9 cellular contexts compared by ENCODE assay signal in genomic region chr1:45913183-45913924, GRCh38.
DNase-seq lines count a peak whose midpoint lies in the region; ATAC-seq, FAIRE-seq and TF ChIP-seq lines count a peak whose summit lies in the region.
"Had no signal": no experiment of that assay in that cellular context is flagged by ENCODE, and none has a peak within 500 bp of the region (broad histone marks: within the 10 kb centered on the region; RNA-seq: fewer than 3 reads in every experiment).

No MANE protein-coding gene starts in this region.

- peaks cover 8% of the 10 kb centered on the region for H3K79me1 ChIP-seq in H9 (ENCODE audit: insufficient read depth, low read depth, low read length, poor library complexity, severe bottlenecking)

- no peak overlapping the region for H2BK120ac ChIP-seq in H9 (ENCODE audit: low read depth, low read length, poor library complexity, severe bottlenecking)

- 0 out of 7 replicates have a peak, but pooled peaks cover 0 to 4% (median 2%) of the 10 kb centered on the region in 3 experiments for H3K36me3 Mint-ChIP-seq in H9 (ENCODE audit: insufficient read depth in 1 of 3, low read depth in 3 of 3)

- no peak overlapping the region for H2AFZ ChIP-seq in H9 (ENCODE audit: low read length)

- DNase-seq in H9 (no peak), left cardiac atrium (peak; percentile 71), LoVo (ENCODE audit: low spot score) (no peak), GM12892 (ENCODE audit: insufficient read length) (no peak), left lobe of liver (ENCODE audit: low spot score) (no peak)
- DNase-seq: NCI-H526 treated with DMSO at 0.1 percent for 48 hours had no signal

- peak overlapping the region; percentile 14; the same call in 1 of the 2 replicates for H3K4me3 ChIP-seq in WI38 (ENCODE audit: low read depth, low read length)
- peak overlapping the region; percentile 75 to 87 (median 80) for H3K4me3 ChIP-seq in skeletal muscle tissue (ENCODE audit: low read length in 3 of 3)

- no peak overlapping the region for H2BK5ac ChIP-seq in H9 (ENCODE audit: insufficient read length, low read length)

- H3K9me3 ChIP-seq in H9 (ENCODE audit: control insufficient read depth, low read depth, low read length) (no peaks in the 10 kb centered on the region), skeletal muscle tissue (ENCODE audit: control insufficient read depth in 3 of 3, low read length in 3 of 3) (no peaks in the 10 kb centered on the region)

- no peak overlapping the region for H3K27ac ChIP-seq in H9 (ENCODE audit: insufficient read length, low read depth, low read length)
- peak overlapping the region; percentile 96 for H3K27ac ChIP-seq in skeletal muscle tissue (ENCODE audit: low read depth, low read length)

- H3K14ac ChIP-seq in H9 (ENCODE audit: insufficient read depth, low read length) = no peak overlapping the region

- H3K4me2 ChIP-seq in H9 (ENCODE audit: insufficient read depth, insufficient read length, low read length) = peak overlapping the region; percentile 20

- no peaks in the 10 kb centered on the region for H3K27me3 Mint-ChIP-seq in H9 (ENCODE audit: low read depth)

- H3K4me1 ChIP-seq in H9 (ENCODE audit: insufficient read depth, low read length) (peaks cover 9% of the 10 kb centered on the region; the same call in 1 of the 2 replicates), skeletal muscle tissue (ENCODE audit: control insufficient read depth in 3 of 3, insufficient read depth in 3 of 3, low read length in 3 of 3) (peaks cover 22 to 28% (median 23%) of the 10 kb centered on the region in 3 donors)

- H2AK5ac ChIP-seq in H9 (ENCODE audit: insufficient read length, low read length) = no peak overlapping the region

- H3T11ph ChIP-seq in H9 (ENCODE audit: low read length) = no peak overlapping the region

- H2BK15ac ChIP-seq in H9 (ENCODE audit: low read depth, low read length) = no peak overlapping the region

- FAIRE-seq in GM12892 (lab: Jason Lieb, UNC) = no peak

- H2BK20ac ChIP-seq in H9 (ENCODE audit: low read depth, low read length, poor library complexity, severe bottlenecking) = no peak overlapping the region

- H4K20me1 ChIP-seq in H9 (ENCODE audit: control insufficient read depth, insufficient read depth, insufficient read length) = no peaks in the 10 kb centered on the region

- no CpG with 5 or more reads among the region's 9 CpGs for WGBS in H9 (ENCODE audit: extremely low coverage, insufficient read length, low lambda C conversion rate)

- no peak overlapping the region for H3K9ac ChIP-seq in H9 (ENCODE audit: extremely low read depth, insufficient read length, low read length)
- peak overlapping the region; percentile 62 to 78 (median 69) for H3K9ac ChIP-seq in skeletal muscle tissue (ENCODE audit: low read depth in 1 of 3, low read length in 3 of 3)

- no peak overlapping the region for H3K23ac ChIP-seq in H9 (ENCODE audit: insufficient read length, low read depth, low read length)

- no peaks in the 10 kb centered on the region for H3K23me2 ChIP-seq in H9 (ENCODE audit: insufficient read length, low read depth, low read length, poor library complexity, severe bottlenecking)

- H3K18ac ChIP-seq in H9 (ENCODE audit: insufficient read length, low read depth, low read length) = no peak overlapping the region

- intact Hi-C loops in left cardiac atrium (cut with DNase I) = no loop called here

- peak overlapping the region in 2 of 3 experiments; percentile 5 to 54; a peak in 3 of 7 replicates for H3K27ac Mint-ChIP-seq in H9

- no peak overlapping the region for H4K5ac ChIP-seq in H9 (ENCODE audit: insufficient read length, low read depth, low read length)

- H3K27me3 ChIP-seq in H9 (ENCODE audit: insufficient read depth, low read length) (no peaks in the 10 kb centered on the region), skeletal muscle tissue (ENCODE audit: control insufficient read depth in 3 of 3, insufficient read depth in 3 of 3, low read length in 3 of 3) (no peaks in the 10 kb centered on the region)

- no peak for TF ChIP-seq POLR2A in GM12892 (IDR thresholded peaks at IDR 0.05; ENCODE audit: low read depth, low read length)

- no peaks in the 10 kb centered on the region for H3K9me3 Mint-ChIP-seq in H9

- H2BK12ac ChIP-seq in H9 (ENCODE audit: insufficient read length, low read depth, low read length) = no peak overlapping the region

- H4K8ac ChIP-seq in H9 (replicated peaks; ENCODE audit: insufficient read length, low read depth, low read length) = no peak overlapping the region

- TF ChIP-seq CTCF in H9 (conservative IDR thresholded peaks at IDR 0.05) = no peak
- TF ChIP-seq CTCF in WI38 (IDR thresholded peaks at IDR 0.05; ENCODE audit: low read depth, low read length) = no peak

- H3K4ac ChIP-seq in H9 (ENCODE audit: low read depth, low read length) = no peak overlapping the region

- H3K4me3 Mint-ChIP-seq in H9 = no peak overlapping the region

- no peak overlapping the region for H4K91ac ChIP-seq in H9 (ENCODE audit: insufficient read length, low read depth, low read length)

- no peaks in the 10 kb centered on the region for H3K79me2 ChIP-seq in H9 (ENCODE audit: insufficient read depth, low read length)

- peaks cover 29 to 38% of the 10 kb centered on the region in 2 experiments for H3K4me1 Mint-ChIP-seq in H9

- peaks cover 0 to 7% (median 6%) of the 10 kb centered on the region in 3 donors for H3K36me3 ChIP-seq in skeletal muscle tissue (ENCODE audit: control insufficient read depth in 3 of 3, insufficient read depth in 3 of 3, low read length in 3 of 3)

- H3K56ac ChIP-seq in H9 (ENCODE audit: insufficient read length, low read depth, low read length) = no peak overlapping the region

- peak; percentile 95 to 96 for ATAC-seq in left cardiac atrium
- ATAC-seq in GM21576 (IDR thresholded peaks at IDR 0.05; ENCODE audit: unreplicated experiment) = no peak
- no peak for ATAC-seq in left lobe of liver

Comparison
In these comparisons a context has a peak if more than half of its experiments do, and no peak if none do; other contexts are left out.
1. ATAC-seq: peak in left cardiac atrium (2 of 2); none in GM21576 (single experiment) and left lobe of liver (single experiment).